In the genomic region with DNA sequence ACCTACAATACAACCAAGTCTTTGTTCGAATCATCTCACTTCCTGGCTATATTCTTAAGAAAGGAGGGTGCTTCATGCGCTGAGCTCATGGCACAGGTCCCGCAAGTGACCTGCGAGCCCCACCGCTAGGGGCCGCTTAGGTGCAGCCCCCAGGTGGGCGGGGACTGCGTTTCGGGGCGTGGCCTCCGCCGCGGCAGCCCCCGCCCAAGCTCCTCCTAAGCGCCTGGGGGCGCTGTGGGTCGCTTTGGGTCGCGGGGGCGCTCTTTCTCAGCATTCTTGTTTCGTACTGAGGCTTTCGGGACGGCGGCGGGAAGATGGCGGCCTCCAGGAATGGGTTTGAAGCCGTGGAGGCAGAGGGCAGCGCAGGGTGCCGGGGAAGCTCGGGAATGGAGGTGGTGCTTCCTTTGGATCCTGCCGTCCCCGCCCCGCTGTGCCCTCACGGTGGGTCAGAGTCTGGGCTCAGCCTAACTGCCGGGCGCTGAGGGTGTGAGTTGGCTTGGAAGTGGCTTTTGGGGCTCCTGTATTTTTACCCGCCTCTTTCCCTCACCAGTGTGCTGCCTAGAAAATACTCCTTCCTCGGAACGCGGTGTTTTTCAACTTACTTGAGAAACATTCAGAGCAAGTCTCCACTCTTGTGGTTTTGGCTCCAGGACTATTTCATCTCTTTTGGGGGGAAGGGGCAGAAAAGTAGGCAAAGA, we compare ENCODE assay signal across 8 cellular contexts. TPM values are rescaled to one million over a fixed set of nuclear protein-coding genes. Genes with fewer than 3 reads are reported as not detected.
DNase-seq lines count a peak whose midpoint lies in the region; ATAC-seq and TF ChIP-seq lines count a peak whose summit lies in the region.

A gene with protein sequence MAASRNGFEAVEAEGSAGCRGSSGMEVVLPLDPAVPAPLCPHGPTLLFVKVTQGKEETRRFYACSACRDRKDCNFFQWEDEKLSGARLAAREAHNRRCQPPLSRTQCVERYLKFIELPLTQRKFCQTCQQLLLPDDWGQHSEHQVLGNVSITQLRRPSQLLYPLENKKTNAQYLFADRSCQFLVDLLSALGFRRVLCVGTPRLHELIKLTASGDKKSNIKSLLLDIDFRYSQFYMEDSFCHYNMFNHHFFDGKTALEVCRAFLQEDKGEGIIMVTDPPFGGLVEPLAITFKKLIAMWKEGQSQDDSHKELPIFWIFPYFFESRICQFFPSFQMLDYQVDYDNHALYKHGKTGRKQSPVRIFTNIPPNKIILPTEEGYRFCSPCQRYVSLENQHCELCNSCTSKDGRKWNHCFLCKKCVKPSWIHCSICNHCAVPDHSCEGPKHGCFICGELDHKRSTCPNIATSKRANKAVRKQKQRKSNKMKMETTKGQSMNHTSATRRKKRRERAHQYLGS (plus strand): TSS at position 279 of the 698 bp plus-strand sequence. CDS start 36 bp downstream, at position 315.

- DNase-seq in C1 segment of cervical spinal cord (lab: John Stamatoyannopoulos, UW) = peak; percentile 24 to 92 (median 86)
- peak; percentile 34 for DNase-seq in GM19240 (ENCODE audit: insufficient read length, low spot score)
- DNase-seq in NCI-H524 treated with DMSO at 0.1 percent for 48 hours (lab: John Stamatoyannopoulos, UW) = peak; percentile 32
- DNase-seq in activated CD4-positive, alpha-beta T cell treated with anti-CD3 and anti-CD28 coated beads for 4 hours = peak; percentile 86 to 87
- DNase-seq in coronary artery (ENCODE audit: low spot score) = peak; percentile 93
- peak; percentile 89 to 97 for DNase-seq in left lung
- DNase-seq in stimulated activated CD4-positive, alpha-beta T cell treated with anti-CD3 and anti-CD28 coated beads, Interleukin-2, amount 100 ng/mL, for 48 hours = peak; percentile 80 to 91

- H3K36me3 ChIP-seq in left lung = peaks cover 0 to 14% of the 10 kb centered on the region in 2 donors

- H3K4me1 ChIP-seq in left lung = peaks cover 3 to 9% of the 10 kb centered on the region in 2 donors

- H3K27ac ChIP-seq in coronary artery (peak within 1 kb of the TSS in 1 of 2 donors; percentile 72), left lung (peak within 1 kb of the TSS; percentile 74 to 79)

- intact Hi-C loops in left lung (cut with DNase I) = no loop called here

- peak within 1 kb of the TSS; percentile 79 for H3K4me3 ChIP-seq in coronary artery
- H3K4me3 ChIP-seq in left lung = peak within 1 kb of the TSS; percentile 56 to 69

- H3K27me3 ChIP-seq in left lung = no peaks in the 10 kb centered on the region

- H3K9me3 ChIP-seq in left lung = no peaks in the 10 kb centered on the region

- ATAC-seq in HG03460 (IDR thresholded peaks at IDR 0.05; ENCODE audit: unreplicated experiment) (peak; percentile 77), left lung (peak; percentile 100)

- TF ChIP-seq CTCF in coronary artery (IDR thresholded peaks at IDR 0.05) (peak; percentile 60), left lung (IDR thresholded peaks at IDR 0.05) (peak; percentile 99 to 100)

RNA-seq across cellular contexts. Expression of the gene that starts here (rescaled TPM):
- 10 to 100 TPM in 1 of 2 donors, 1 to 10 TPM in 1; 8.5 to 10.1 TPM for total RNA-seq in left lung

Comparison
In these comparisons a context has a peak if more than half of its experiments do, and no peak if none do; other contexts are left out.
1. DNase-seq: peak in every context shown above with its lines; median percentile 93 in coronary artery; 93 in left lung; 86 in C1 segment of cervical spinal cord; 86 in activated CD4-positive, alpha-beta T cell treated with anti-CD3 and anti-CD28 coated beads for 4 hours; 86 in stimulated activated CD4-positive, alpha-beta T cell treated with anti-CD3 and anti-CD28 coated beads, Interleukin-2, amount 100 ng/mL, for 48 hours; 34 in GM19240; 32 in NCI-H524 treated with DMSO at 0.1 percent for 48 hours.